ENCODE assay signal across 9 cellular contexts in the genomic region with DNA sequence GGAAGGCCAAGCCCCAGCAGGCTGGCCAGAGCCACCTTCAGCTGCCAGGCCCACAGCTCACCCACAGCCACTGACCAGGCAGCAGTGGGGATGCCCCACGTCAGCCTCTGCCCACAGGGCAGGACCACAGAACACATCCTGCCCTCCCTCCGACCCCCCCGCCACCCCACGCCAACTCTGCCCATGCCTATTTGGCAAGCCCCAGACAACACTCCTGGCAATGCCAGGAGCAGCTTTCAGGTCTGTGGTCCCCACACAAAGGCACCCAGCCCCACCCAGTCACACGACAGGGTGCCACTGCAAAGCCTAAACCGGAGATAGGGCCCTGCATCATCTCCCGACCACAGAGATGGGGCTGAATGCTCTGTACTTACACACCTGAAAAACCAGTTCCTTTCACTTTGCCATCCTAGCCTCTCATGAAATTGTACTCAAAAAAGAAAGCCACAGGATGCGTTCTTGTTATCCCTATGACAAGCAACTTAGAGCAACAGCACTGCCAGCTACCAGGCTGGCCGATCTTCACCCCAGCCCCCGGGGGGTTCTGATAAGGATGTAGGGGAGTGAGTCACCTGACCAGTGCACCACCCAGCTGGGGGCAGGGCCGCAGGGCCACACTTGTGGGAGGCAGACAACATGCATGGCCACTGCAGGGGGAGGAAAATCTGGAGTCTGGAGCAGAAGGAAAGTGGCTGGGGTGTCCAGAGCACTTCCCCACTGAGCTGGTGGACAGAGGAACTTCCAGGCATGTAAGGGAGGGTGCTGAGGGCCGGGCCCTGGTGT. TPM values are rescaled to one million over a fixed set of nuclear protein-coding genes. Genes with fewer than 3 reads are reported as not detected.
A peak's percentile ranks its signal among the peaks of the same experiment; 100 is the strongest.
DNase-seq lines count a peak whose midpoint lies in the region; ATAC-seq and TF ChIP-seq lines count a peak whose summit lies in the region.
"Had no signal": no experiment of that assay in that cellular context is flagged by ENCODE, and none has a peak within 500 bp of the region (broad histone marks: within the 10 kb centered on the region; RNA-seq: fewer than 3 reads in every experiment).

No MANE protein-coding gene starts in this region.

- no peak for ATAC-seq in upper lobe of right lung

- no peaks in the 10 kb centered on the region for H3K27me3 ChIP-seq in upper lobe of right lung
- H3K27me3 ChIP-seq in vagina: no peaks in the 10 kb centered on the region

- H3K36me3 ChIP-seq in upper lobe of right lung (peaks cover 10% of the 10 kb centered on the region), vagina (peaks cover 0 to 5% of the 10 kb centered on the region in 2 donors)

- H3K4me3 ChIP-seq in coronary artery: no peak overlapping the region
- H3K4me3 ChIP-seq in upper lobe of right lung: no peak overlapping the region
- H3K4me3 ChIP-seq in vagina: no peak overlapping the region

- H3K9me3 ChIP-seq in upper lobe of right lung (no peaks in the 10 kb centered on the region), vagina (no peaks in the 10 kb centered on the region)

- no peak for TF ChIP-seq POLR2A in vagina (IDR thresholded peaks at IDR 0.05)

- intact Hi-C loops in upper lobe of right lung (cut with DNase I) (no loop called here), vagina (cut with DNase I) (no loop called here)

- H3K4me1 ChIP-seq in upper lobe of right lung: no peaks in the 10 kb centered on the region
- H3K4me1 ChIP-seq in vagina: peaks cover 12% of the 10 kb centered on the region

- H3K27ac ChIP-seq in coronary artery (no peak overlapping the region), upper lobe of right lung (no peak overlapping the region), vagina (no peak overlapping the region)

- peak in 4 of 6 experiments; percentile 9 to 72 (median 48) for DNase-seq in stimulated activated naive CD4-positive, alpha-beta T cell (lab: John Stamatoyannopoulos, UW)
- no peak for DNase-seq in stimulated activated naive CD4-positive, alpha-beta T cell treated with Interleukin-2 at 50 U/mL for 16 hours (lab: John Stamatoyannopoulos, UW)
- DNase-seq in T-helper 1 cell: peak in 3 of 5 donors; percentile 8 to 66 (median 29)
- DNase-seq in coronary artery (ENCODE audit: low spot score): peak; percentile 67
- peak; percentile 57 for DNase-seq in upper lobe of right lung
- DNase-seq in NOMO-1 treated with dmso at 0.1 percent for 144 hours (lab: John Stamatoyannopoulos, UW; ENCODE audit: unreplicated experiment): no peak
- no peak for DNase-seq in vagina (ENCODE audit: extremely low spot score in 2 of 2)
- no peak for DNase-seq in EL

- TF ChIP-seq CTCF in coronary artery (IDR thresholded peaks at IDR 0.05): no peak
- TF ChIP-seq CTCF in upper lobe of right lung (IDR thresholded peaks at IDR 0.05): no peak
- no peak for TF ChIP-seq CTCF in vagina (IDR thresholded peaks at IDR 0.05)

RNA-seq across cellular contexts. Expression of a gene that starts 36.2 kb away (rescaled TPM):
- total RNA-seq in upper lobe of right lung (78.8 TPM), vagina (96.5 TPM)

RNA-seq across cellular contexts. Expression of a gene that starts 52.4 kb away (rescaled TPM):
- total RNA-seq in upper lobe of right lung (85.0 TPM), vagina (70.0 TPM)

RNA-seq across cellular contexts. Expression of a gene that starts 54.0 kb away (rescaled TPM):
- 0.23 TPM for total RNA-seq in upper lobe of right lung
- not detected for total RNA-seq in vagina
- total RNA-seq: SK-MEL-5 had no signal

Comparison
In these comparisons a context has a peak if more than half of its experiments do, and no peak if none do; other contexts are left out.
1. DNase-seq: peak in stimulated activated naive CD4-positive, alpha-beta T cell (4 of 6), T-helper 1 cell (3 of 5), coronary artery (single experiment) and upper lobe of right lung (single experiment); none in stimulated activated naive CD4-positive, alpha-beta T cell treated with Interleukin-2 at 50 U/mL for 16 hours (single experiment), NOMO-1 treated with dmso at 0.1 percent for 144 hours (single experiment), vagina (0 of 2) and EL (single experiment).